In the genomic region with DNA sequence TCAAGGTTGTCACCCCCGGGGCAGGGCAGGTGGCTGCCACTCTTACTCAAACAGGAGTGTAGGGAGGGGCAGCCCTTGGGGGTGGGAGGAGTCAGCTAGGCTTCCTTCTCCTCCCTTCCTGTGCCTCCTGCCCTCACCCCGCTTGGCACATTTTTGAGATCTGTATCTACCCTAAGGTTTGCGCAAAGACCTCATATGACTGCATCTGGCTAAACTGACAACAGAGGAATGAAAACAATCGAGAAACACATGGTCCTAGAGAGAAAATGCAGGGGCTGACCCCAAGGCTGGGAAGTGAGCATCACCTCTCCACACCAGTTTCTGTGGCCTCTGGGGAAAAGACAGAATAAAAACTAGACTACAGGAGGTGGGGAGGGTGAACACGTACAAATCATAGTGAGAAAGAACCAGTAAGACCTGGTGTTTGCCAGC, we compare ENCODE assay signal across 1 cellular context.
A peak's percentile ranks its signal among the peaks of the same experiment; 100 is the strongest.
TF ChIP-seq lines count a peak whose summit lies in the region.

No MANE protein-coding gene starts in this region.

TF ChIP-seq in GM12878, 131 proteins besides CTCF, POLR2A, EP300 and RAD21 (continued from another document):
- TF ChIP-seq, protein P1, sequence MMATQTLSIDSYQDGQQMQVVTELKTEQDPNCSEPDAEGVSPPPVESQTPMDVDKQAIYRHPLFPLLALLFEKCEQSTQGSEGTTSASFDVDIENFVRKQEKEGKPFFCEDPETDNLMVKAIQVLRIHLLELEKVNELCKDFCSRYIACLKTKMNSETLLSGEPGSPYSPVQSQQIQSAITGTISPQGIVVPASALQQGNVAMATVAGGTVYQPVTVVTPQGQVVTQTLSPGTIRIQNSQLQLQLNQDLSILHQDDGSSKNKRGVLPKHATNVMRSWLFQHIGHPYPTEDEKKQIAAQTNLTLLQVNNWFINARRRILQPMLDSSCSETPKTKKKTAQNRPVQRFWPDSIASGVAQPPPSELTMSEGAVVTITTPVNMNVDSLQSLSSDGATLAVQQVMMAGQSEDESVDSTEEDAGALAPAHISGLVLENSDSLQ (IDR thresholded peaks at IDR 0.05) = peak; percentile 38
- TF ChIP-seq SUPT20H (IDR thresholded peaks at IDR 0.05; ENCODE audit: borderline replicate concordance, control insufficient read depth, low read depth, low read length) = no peak
- no peak for TF ChIP-seq EED (IDR thresholded peaks at IDR 0.05; ENCODE audit: low read depth)
- no peak for TF ChIP-seq NR2C1 (IDR thresholded peaks at IDR 0.05)
- peak; percentile 71 for TF ChIP-seq MEF2B (IDR thresholded peaks at IDR 0.05; ENCODE audit: partially characterized antibody, poor library complexity, severe bottlenecking)
